1 cellular context compared by ENCODE assay signal in the genomic region with DNA sequence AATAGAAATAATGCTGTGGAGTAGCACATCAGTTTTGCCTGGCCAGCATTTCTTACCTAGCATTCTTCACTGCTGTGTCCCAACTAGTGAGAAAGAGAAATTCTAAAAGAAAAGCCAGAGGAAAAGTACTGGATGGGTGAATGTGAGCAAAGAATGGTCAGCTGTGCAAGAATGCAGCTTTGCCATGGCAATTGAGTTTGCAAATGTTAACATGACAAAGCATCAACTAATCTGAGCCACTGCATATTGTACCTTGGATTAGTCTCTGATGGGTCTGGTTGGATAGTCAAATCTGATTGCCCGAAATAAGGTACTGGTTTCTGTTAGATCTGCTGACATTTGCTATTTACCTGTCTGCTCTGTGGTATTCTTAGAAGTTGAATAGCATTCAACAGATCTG.
TF ChIP-seq lines count a peak whose summit lies in the region.

No MANE protein-coding gene starts in this region.

TF ChIP-seq in GM23338, 12 proteins besides CTCF, POLR2A, EP300 and RAD21 (continued from another document):
- TF ChIP-seq POLR2AphosphoS5 (IDR thresholded peaks at IDR 0.05; ENCODE audit: low read depth) (no peak), ZNF114 (CRISPR knock-in tag; IDR thresholded peaks at IDR 0.05) (no peak)
